In the genomic region with DNA sequence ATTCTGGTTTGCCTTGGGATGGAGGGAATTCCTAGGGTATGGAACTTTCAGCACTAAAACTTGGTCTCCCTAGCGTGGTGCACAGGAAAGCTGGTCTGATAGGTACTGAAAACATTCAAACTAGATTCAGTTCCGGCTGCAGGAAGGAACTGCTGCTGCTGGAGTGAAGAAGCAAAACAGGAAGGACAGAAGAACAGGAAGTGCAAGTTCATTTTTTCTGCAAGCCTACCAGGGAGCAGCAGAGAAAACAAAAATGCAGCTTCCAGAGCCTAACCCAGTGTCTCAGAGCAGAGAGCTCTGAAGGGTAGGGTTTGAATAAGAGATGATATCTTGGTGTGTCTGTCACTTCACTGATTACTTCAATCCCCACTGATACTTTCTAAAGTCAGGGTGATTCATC, we compare ENCODE assay signal across 11 cellular contexts.
DNase-seq lines count a peak whose midpoint lies in the region; ATAC-seq and TF ChIP-seq lines count a peak whose summit lies in the region.
"Had no signal": no experiment of that assay in that cellular context is flagged by ENCODE, and none has a peak within 500 bp of the region (broad histone marks: within the 10 kb centered on the region; RNA-seq: fewer than 3 reads in every experiment).

No MANE protein-coding gene starts in this region.

- CTCF ChIA-PET in activated B cell treated with CpG ODN at 0.5 μM for 24 hours (lab: Charles Lee), result no interaction called here

- H3K4me3 ChIP-seq in GM12865 (ENCODE audit: low read depth, low read length), result no peak overlapping the region
- H3K4me3 ChIP-seq: tibial artery had no signal

- H3K27ac Mint-ChIP-seq in activated B cell treated with CpG ODN at 0.5 μM for 24 hours, result peak overlapping the region; percentile 89

- POLR2A ChIA-PET in activated B cell treated with CpG ODN at 0.5 μM for 24 hours (lab: Charles Lee), result no interaction called here

- H3K9me3 Mint-ChIP-seq in activated B cell treated with CpG ODN at 0.5 μM for 24 hours, result peaks cover 19% of the 10 kb centered on the region

- DNase-seq in GM12865 (ENCODE audit: low read depth) (peak; percentile 43), activated B cell treated with CpG ODN at 0.5 μM for 24 hours (no peak), medulla oblongata (ENCODE audit: extremely low spot score) (peak; percentile 25), cerebellum (ENCODE audit: low spot score) (no peak), NCI-H748 treated with DMSO at 0.1 percent for 48 hours (lab: John Stamatoyannopoulos, UW) (no peak)
- DNase-seq: erythroblast, left ventricle myocardium superior, tibial artery had no signal

- H3K36me3 Mint-ChIP-seq in activated B cell treated with CpG ODN at 0.5 μM for 24 hours (ENCODE audit: low read depth), result peaks cover 11% of the 10 kb centered on the region

- intact Hi-C loops in activated B cell treated with CpG ODN at 0.5 μM for 24 hours (cut with micrococcal nuclease), result no loop called here

- TF ChIP-seq CTCF in GM12865 (IDR thresholded peaks at IDR 0.05; ENCODE audit: insufficient read depth, low read depth, low read length, missing control alignments) (no peak), activated B cell treated with CpG ODN at 0.5 μM for 24 hours (IDR thresholded peaks at IDR 0.05) (no peak)

- peaks cover 56% of the 10 kb centered on the region for H3K4me1 Mint-ChIP-seq in activated B cell treated with CpG ODN at 0.5 μM for 24 hours

- H3K27me3 Mint-ChIP-seq in activated B cell treated with CpG ODN at 0.5 μM for 24 hours, result no peaks in the 10 kb centered on the region

- peak; percentile 72 for ATAC-seq in HG03139 (IDR thresholded peaks at IDR 0.05; ENCODE audit: unreplicated experiment)
- ATAC-seq in activated B cell treated with CpG ODN at 0.5 μM for 24 hours (ENCODE audit: low read depth), result peak; percentile 64
- ATAC-seq in HG02588 (IDR thresholded peaks at IDR 0.05; ENCODE audit: unreplicated experiment), result no peak
- no peak for ATAC-seq in HG03280 (IDR thresholded peaks at IDR 0.05; ENCODE audit: unreplicated experiment)
- ATAC-seq: left ventricle myocardium superior had no signal

- H3K4me3 Mint-ChIP-seq in activated B cell treated with CpG ODN at 0.5 μM for 24 hours, result peak overlapping the region; percentile 63

Comparison
In these comparisons a context has a peak if more than half of its experiments do, and no peak if none do; other contexts are left out.
1. DNase-seq: peak in GM12865 (single experiment) and medulla oblongata (single experiment); none in activated B cell treated with CpG ODN at 0.5 μM for 24 hours (single experiment), cerebellum (single experiment) and NCI-H748 treated with DMSO at 0.1 percent for 48 hours (single experiment).
2. ATAC-seq: peak in HG03139 (single experiment) and activated B cell treated with CpG ODN at 0.5 μM for 24 hours (single experiment); none in HG02588 (single experiment) and HG03280 (single experiment).